ENCODE assay signal across 25 cellular contexts in genomic region chr10:24847476-24847875, GRCh38.
DNase-seq lines count a peak whose midpoint lies in the region; ATAC-seq, FAIRE-seq and TF ChIP-seq lines count a peak whose summit lies in the region.
"Had no signal": no experiment of that assay in that cellular context is flagged by ENCODE, and none has a peak within 500 bp of the region (broad histone marks: within the 10 kb centered on the region; RNA-seq: fewer than 3 reads in every experiment).

No MANE protein-coding gene starts in this region.

- H3K79me2 ChIP-seq in K562 (ENCODE audit: control insufficient read depth, insufficient read depth, low read length) = no peaks in the 10 kb centered on the region

- CTCF ChIA-PET in A549 (lab: Yijun Ruan, JAX) = no interaction called here
- CTCF ChIA-PET in IMR-90 (lab: Yijun Ruan, JAX) = interaction anchor here (0.8 kb wide), 1 partner anchor 20 kb away, joined by 11 read pairs; no protein-coding TSS in a partner anchor
- CTCF ChIA-PET in K562 (lab: Yijun Ruan, JAX; ENCODE audit: low intra/inter-chr PET ratio) = no interaction called here

- H3K9ac ChIP-seq in IMR-90 (ENCODE audit: low read depth, low read length) (no peak overlapping the region), K562 (ENCODE audit: insufficient read depth in 1 of 2, low read depth in 2 of 2, low read length in 2 of 2) (no peak overlapping the region)
- H3K9ac ChIP-seq: BLaER1 treated with 17β-estradiol and CSF1 and Interleukin-3, amounts not matched to agents 10 nM and 100 nM had no signal

- no peak overlapping the region for H4K8ac ChIP-seq in IMR-90 (ENCODE audit: low read depth in 2 of 2, low read length in 2 of 2)

- no peaks in the 10 kb centered on the region for H3K9me1 ChIP-seq in IMR-90 (ENCODE audit: insufficient read depth, low read length)
- no peaks in the 10 kb centered on the region for H3K9me1 ChIP-seq in K562 (ENCODE audit: control insufficient read depth, insufficient read depth, low read length)

- H3K4me1 ChIP-seq in A549 = peaks cover 31% of the 10 kb centered on the region
- no peaks in the 10 kb centered on the region; the same call in 1 of the 2 replicates for H3K4me1 ChIP-seq in IMR-90 (ENCODE audit: control insufficient read depth, insufficient read depth, low read length)
- peaks cover 0 to 15% of the 10 kb centered on the region in 2 experiments; a peak in 3 of 5 replicates for H3K4me1 ChIP-seq in K562 (replicated peaks in 1 of 2; ENCODE audit: control insufficient read depth in 2 of 2, insufficient read depth in 2 of 2, low read length in 2 of 2)
- H3K4me1 ChIP-seq in ovary (ENCODE audit: insufficient read depth) = peaks cover 2% of the 10 kb centered on the region
- peaks cover 0 to 16% (median 0%) of the 10 kb centered on the region in 4 donors for H3K4me1 ChIP-seq in tibial nerve

- no peak for TF ChIP-seq POLR2A in A549 (IDR thresholded peaks at IDR 0.05; ENCODE audit: low read length)
- TF ChIP-seq POLR2A in IMR-90 (IDR thresholded peaks at IDR 0.05; ENCODE audit: low read depth, low read length) = no peak
- TF ChIP-seq POLR2A in K562 (conservative IDR thresholded peaks at IDR 0.05) = no peak
- no peak for TF ChIP-seq POLR2A in ovary (IDR thresholded peaks at IDR 0.05)
- TF ChIP-seq POLR2A in tibial nerve (IDR thresholded peaks at IDR 0.05) = no peak

- no peak overlapping the region for H3K56ac ChIP-seq in IMR-90 (ENCODE audit: extremely low read depth, insufficient read depth, low read length)

- H2AFZ ChIP-seq in IMR-90 (replicated peaks; ENCODE audit: low read length, poor library complexity) = no peak overlapping the region
- peak overlapping the region; percentile 82; the same call in 1 of the 2 replicates for H2AFZ ChIP-seq in K562 (ENCODE audit: low read depth, low read length)
- H2AFZ ChIP-seq: GM23338 had no signal

- no peak for DNase-seq in A549 (ENCODE audit: low read depth in 1 of 2, low spot score in 1 of 2)
- DNase-seq in IMR-90 = peak; percentile 13
- no peak for DNase-seq in K562 (ENCODE audit: extremely low read depth in 1 of 4, low spot score in 3 of 4)
- peak; percentile 57 for DNase-seq in fibroblast of the aortic adventitia (ENCODE audit: low read depth)
- no peak for DNase-seq in ovary
- DNase-seq in GM19238 (ENCODE audit: insufficient read length, low spot score) = no peak
- DNase-seq in tibial nerve (ENCODE audit: low spot score in 2 of 2) = no peak
- no peak for DNase-seq in SK-N-DZ (ENCODE audit: low spot score)
- DNase-seq: AML-193; CD4-positive, alpha-beta T cell; COR-L47; DMS53; H9; Kasumi-1; NCI-H1105; NCI-H1436 treated with DMSO at 0.1 percent for 48 hours; NCI-H187 treated with DMSO at 0.1 percent for 48 hours; NCI-H524 treated with DMSO at 0.1 percent for 48 hours; NCI-H774; SJCRH30 had no signal

- no peak overlapping the region for H3K4ac ChIP-seq in IMR-90 (ENCODE audit: low read depth, low read length)

- TF ChIP-seq EP300 in A549 (IDR thresholded peaks at IDR 0.05) (no peak), K562 (IDR thresholded peaks at IDR 0.05; ENCODE audit: low read length) (no peak), ovary (IDR thresholded peaks at IDR 0.05) (no peak), tibial nerve (IDR thresholded peaks at IDR 0.05) (no peak)

- BruUV-seq in IMR-90 (replicated peaks; lab: Mats Ljungman, UMichigan) (no TSS peak), K562 (replicated peaks; lab: Mats Ljungman, UMichigan) (no TSS peak)

- no peak for FAIRE-seq in A549 (lab: Jason Lieb, UNC)
- no peak for FAIRE-seq in K562 (lab: Jason Lieb, UNC)
- FAIRE-seq: GM18507, RCC 7860 had no signal

- no peak overlapping the region for H2BK120ac ChIP-seq in IMR-90 (ENCODE audit: low read depth, low read length)

- POLR2A ChIA-PET in A549 (lab: Yijun Ruan, JAX) (no interaction called here), IMR-90 (lab: Charles Lee; ENCODE audit: unreplicated experiment) (interaction anchor here (0.5 kb wide), 1 partner anchor 125 kb away, joined by 10 read pairs; no protein-coding TSS in a partner anchor), K562 (lab: Yijun Ruan, JAX) (interaction anchor here (1.2 kb wide), 1 partner anchor 11 kb away, joined by 4 read pairs; no protein-coding TSS in a partner anchor)

- no peak overlapping the region for H3K18ac ChIP-seq in IMR-90 (ENCODE audit: low read depth, low read length)

- H3K4me2 ChIP-seq in A549 (no peak overlapping the region; the same call in 1 of the 3 replicates), IMR-90 (ENCODE audit: low read depth, low read length) (no peak overlapping the region), K562 (ENCODE audit: insufficient read depth, low read length) (no peak overlapping the region)
- H3K4me2 ChIP-seq: GM23338 had no signal

- WGBS in A549 (ENCODE audit: missing lambda C conversion rate) = 95% methylated on average over 7 of the region's 7 CpGs
- no CpG with 5 or more reads among the region's 7 CpGs for WGBS in IMR-90 (ENCODE audit: extremely low coverage in 2 of 2, insufficient read length in 1 of 2), 2 experiments
- 88% methylated on average over 7 of the region's 7 CpGs for WGBS in K562 (ENCODE audit: insufficient coverage, low coverage, missing lambda C conversion rate)
- WGBS in ovary, 3 donors = 78 to 97% (median 84%) methylated on average over 7 of the region's 7 CpGs
- WGBS in tibial nerve, 2 donors = 79 to 81% methylated on average over 7 of the region's 7 CpGs

- H2AK9ac ChIP-seq in IMR-90 (replicated peaks; ENCODE audit: low read depth, low read length, poor library complexity) = no peak overlapping the region

- intact Hi-C loops in IMR-90 (cut with micrococcal nuclease) (no loop called here), K562 (cut with micrococcal nuclease) (no loop called here), ovary (cut with DNase I) (no loop called here)

- H3K27me3 ChIP-seq in IMR-90 (ENCODE audit: control insufficient read depth, insufficient read depth, low read length) (no peaks in the 10 kb centered on the region), K562 (ENCODE audit: control insufficient read depth in 2 of 2, insufficient read depth in 2 of 2, low read length in 2 of 2) (no peaks in the 10 kb centered on the region), ovary (no peaks in the 10 kb centered on the region), tibial nerve (peaks cover 0 to 5% of the 10 kb centered on the region in 2 donors)
- H3K27me3 ChIP-seq: BLaER1 treated with 17β-estradiol and CSF1 and Interleukin-3, amounts not matched to agents 10 nM and 100 nM; SJCRH30 had no signal

- TF ChIP-seq CTCF in A549 (IDR thresholded peaks at IDR 0.05) (no peak), IMR-90 (conservative IDR thresholded peaks at IDR 0.05; ENCODE audit: low read depth, low read length) (no peak), K562 (IDR thresholded peaks at IDR 0.05 in 2 of 3, conservative IDR thresholded peaks at IDR 0.05 in 1 of 3; ENCODE audit: insufficient read depth in 2 of 3, low read depth in 1 of 3, low read length in 3 of 3) (no peak), fibroblast of the aortic adventitia (IDR thresholded peaks at IDR 0.05; ENCODE audit: insufficient read depth, low read length) (no peak), ovary (IDR thresholded peaks at IDR 0.05) (no peak), tibial nerve (IDR thresholded peaks at IDR 0.05) (no peak)

- no peak for TF ChIP-seq RAD21 in A549 (conservative IDR thresholded peaks at IDR 0.05 in 1 of 2, IDR thresholded peaks at IDR 0.05 in 1 of 2)
- no peak for TF ChIP-seq RAD21 in IMR-90 (IDR thresholded peaks at IDR 0.05; ENCODE audit: low read length)
- TF ChIP-seq RAD21 in K562 (CRISPR knock-in tag; conservative IDR thresholded peaks at IDR 0.05 in 1 of 2, IDR thresholded peaks at IDR 0.05 in 1 of 2) = no peak

- in situ Hi-C loops in IMR-90 (cut with MboI; ENCODE audit: low sequenced_read_pairs) (no loop called here), K562 (cut with MboI) (no loop called here)

- H4K20me1 ChIP-seq in IMR-90 (ENCODE audit: insufficient read depth, low read length) = no peaks in the 10 kb centered on the region
- no peaks in the 10 kb centered on the region for H4K20me1 ChIP-seq in K562 (replicated peaks; ENCODE audit: control insufficient read depth, insufficient read depth, low read length)
- H4K20me1 ChIP-seq: BLaER1 treated with 17β-estradiol and CSF1 and Interleukin-3, amounts not matched to agents 10 nM and 100 nM had no signal

- dilution Hi-C loops in IMR-90 (cut with HindIII; ENCODE audit: low sequenced_read_pairs, unreplicated experiment) = no loop called here

- H3K36me3 ChIP-seq in IMR-90 (ENCODE audit: control insufficient read depth, insufficient read depth, low read length) (no peaks in the 10 kb centered on the region), K562 (ENCODE audit: control insufficient read depth, insufficient read depth, low read length) (no peaks in the 10 kb centered on the region), ovary (no peaks in the 10 kb centered on the region), tibial nerve (no peaks in the 10 kb centered on the region)
- H3K36me3 ChIP-seq: BLaER1 treated with 17β-estradiol and CSF1 and Interleukin-3, amounts not matched to agents 10 nM and 100 nM; SJCRH30 had no signal

- H2BK5ac ChIP-seq in IMR-90 (ENCODE audit: low read depth, low read length, poor library complexity, severe bottlenecking) = no peak overlapping the region

- no peak overlapping the region for H2BK15ac ChIP-seq in IMR-90 (ENCODE audit: low read depth, low read length)

- H3K4me3 ChIP-seq in A549 = no peak overlapping the region
- H3K4me3 ChIP-seq in IMR-90 (ENCODE audit: insufficient read depth, low read depth, low read length) = no peak overlapping the region
- no peak overlapping the region for H3K4me3 ChIP-seq in K562
- H3K4me3 ChIP-seq in fibroblast of the aortic adventitia (ENCODE audit: low read depth, low read length) = no peak overlapping the region
- H3K4me3 ChIP-seq in ovary = no peak overlapping the region
- no peak overlapping the region for H3K4me3 ChIP-seq in tibial nerve
- H3K4me3 ChIP-seq: BLaER1 treated with 17β-estradiol and CSF1 and Interleukin-3, amounts not matched to agents 10 nM and 100 nM; GM23338; SJCRH30 had no signal

- H3K14ac ChIP-seq in IMR-90 (replicated peaks; ENCODE audit: low read depth, low read length) = no peak overlapping the region

- ATAC-seq in A549 (no peak), IMR-90 (ENCODE audit: low read depth) (no peak), K562 (no peak)
- ATAC-seq: GM23338 had no signal

- H3K27ac ChIP-seq in A549 = peak overlapping the region; percentile 42 to 66; a peak in 4 of 6 replicates
- no peak overlapping the region for H3K27ac ChIP-seq in IMR-90 (ENCODE audit: insufficient read depth, low read length)
- no peak overlapping the region for H3K27ac ChIP-seq in K562 (ENCODE audit: extremely low read depth, low read depth, low read length)
- no peak overlapping the region for H3K27ac ChIP-seq in ovary
- no peak overlapping the region for H3K27ac ChIP-seq in tibial nerve
- H3K27ac ChIP-seq: BLaER1 treated with 17β-estradiol and CSF1 and Interleukin-3, amounts not matched to agents 10 nM and 100 nM; HL-60; SJCRH30 had no signal

- H4K91ac ChIP-seq in IMR-90 (ENCODE audit: insufficient read depth, low read depth, low read length) = no peak overlapping the region

- H3K9me3 ChIP-seq in A549 (no peaks in the 10 kb centered on the region), IMR-90 (ENCODE audit: control insufficient read depth, insufficient read depth, low read length) (no peaks in the 10 kb centered on the region), K562 (replicated peaks; ENCODE audit: control insufficient read depth, insufficient read depth, low read depth, low read length) (no peaks in the 10 kb centered on the region), ovary (no peaks in the 10 kb centered on the region), tibial nerve (no peaks in the 10 kb centered on the region)
- H3K9me3 ChIP-seq: BLaER1 treated with 17β-estradiol and CSF1 and Interleukin-3, amounts not matched to agents 10 nM and 100 nM; SJCRH30 had no signal

- no peak overlapping the region for H3K23ac ChIP-seq in IMR-90 (ENCODE audit: low read depth, low read length)

- H2BK20ac ChIP-seq in IMR-90 (ENCODE audit: low read depth, low read length) = no peak overlapping the region

- no peak overlapping the region for H4K5ac ChIP-seq in IMR-90 (ENCODE audit: low read depth, low read length)

- H2AK5ac ChIP-seq in IMR-90 (ENCODE audit: low read depth, low read length) = no peak overlapping the region

- no peaks in the 10 kb centered on the region for H3K79me1 ChIP-seq in IMR-90 (ENCODE audit: low read depth in 1 of 2, low read length in 2 of 2)

Comparison
In these comparisons a context has a peak if more than half of its experiments do, and no peak if none do; other contexts are left out.
1. DNase-seq: peak in IMR-90 (single experiment) and fibroblast of the aortic adventitia (single experiment); none in A549 (0 of 2), K562 (0 of 4), ovary (0 of 5), GM19238 (single experiment), tibial nerve (0 of 2) and SK-N-DZ (single experiment).
2. H3K27ac ChIP-seq: peak in A549 (2 of 2); none in IMR-90 (single experiment), K562 (single experiment), ovary (0 of 2) and tibial nerve (0 of 4).